ENCODE assay signal across 16 cellular contexts in genomic region chr6:33329058-33329457, GRCh38.
"Had no signal": no experiment of that assay in that cellular context is flagged by ENCODE, and none has a peak within 500 bp of the region (broad histone marks: within the 10 kb centered on the region; RNA-seq: fewer than 3 reads in every experiment).

No MANE protein-coding gene starts in this region.

- H3K9me3 Mint-ChIP-seq: activated CD8-positive, alpha-beta T cell treated with anti-CD3 and anti-CD28 coated beads for 36 hours; activated T-helper 1 cell treated with anti-CD3 and anti-CD28 coated beads, Interleukin-12 subunit alpha, Interleukin-12 subunit beta, Interleukin-2, Interleukin-4 antibody, amounts not matched to agents 30 ng/mL and 10 ng/mL and 1 ng/mL, durations not matched to agents 14 hours and 24 hours and 36 hours; nephron progenitor cell had no signal

- H3K4me3 ChIP-seq: breast epithelium, gastrocnemius medialis, heart right ventricle, ovary, stomach, thoracic aorta had no signal

- H3K4me3 Mint-ChIP-seq: activated CD8-positive, alpha-beta T cell treated with anti-CD3 and anti-CD28 coated beads for 36 hours; activated T-helper 1 cell treated with anti-CD3 and anti-CD28 coated beads, Interleukin-12 subunit alpha, Interleukin-12 subunit beta, Interleukin-2, Interleukin-4 antibody, amounts not matched to agents 30 ng/mL and 10 ng/mL and 1 ng/mL, durations not matched to agents 14 hours and 24 hours and 36 hours; nephron progenitor cell had no signal

- H3K27ac Mint-ChIP-seq: activated CD8-positive, alpha-beta T cell treated with anti-CD3 and anti-CD28 coated beads for 36 hours; nephron progenitor cell had no signal

- H3K27me3 Mint-ChIP-seq: activated CD8-positive, alpha-beta T cell treated with anti-CD3 and anti-CD28 coated beads for 36 hours had no signal

- ATAC-seq: activated CD8-positive, alpha-beta T cell treated with anti-CD3 and anti-CD28 coated beads for 36 hours; gastrocnemius medialis; heart right ventricle; left lobe of liver had no signal

- DNase-seq: activated CD4-positive, alpha-beta T cell treated with anti-CD3 and anti-CD28 coated beads for 4 hours; activated CD8-positive, alpha-beta memory T cell treated with anti-CD3 and anti-CD28 coated beads, Interleukin-2, amount 50 U/mL, for 48 hours; activated CD8-positive, alpha-beta T cell treated with anti-CD3 and anti-CD28 coated beads for 36 hours; activated naive CD4-positive, alpha-beta T cell; gastrocnemius medialis; heart right ventricle; islet precursor cell; nephron progenitor cell; ovary; stimulated activated CD4-positive, alpha-beta T cell treated with anti-CD3 and anti-CD28 coated beads, Interleukin-4, amount 100 ng/mL, for 1 hour; stomach; T-helper 9 cell had no signal
